7 cellular contexts compared by ENCODE assay signal in genomic region chr19:6451583-6452222, GRCh38. TPM values are rescaled to one million over a fixed set of nuclear protein-coding genes. Genes with fewer than 3 reads are reported as not detected.
"Had no signal": no experiment of that assay in that cellular context is flagged by ENCODE, and none has a peak within 500 bp of the region (broad histone marks: within the 10 kb centered on the region; RNA-seq: fewer than 3 reads in every experiment).

No MANE protein-coding gene starts in this region.

- H3K4me1 Mint-ChIP-seq: IgD-negative memory B cell had no signal

- H3K27ac ChIP-seq: HL-60 had no signal

- H3K27ac Mint-ChIP-seq: IgD-negative memory B cell had no signal

- ATAC-seq: HepG2, K562 had no signal

- H3K4me3 ChIP-seq: K562 had no signal

- H3K27me3 Mint-ChIP-seq: IgD-negative memory B cell had no signal

- DNase-seq: IMR-90 had no signal

- H3K4me3 Mint-ChIP-seq: IgD-negative memory B cell had no signal

RNA-seq across cellular contexts. Expression of gene CRB3, which starts 12.4 kb away (rescaled TPM):
- total RNA-seq: HT1080, IMR-90 had no signal
- polyA plus RNA-seq: IMR-90, K562 had no signal

RNA-seq across cellular contexts. Expression of gene SLC25A41, which starts 18.1 kb away (rescaled TPM):
- total RNA-seq: IMR-90 had no signal
- polyA plus RNA-seq: IgD-negative memory B cell, IMR-90 had no signal

RNA-seq across cellular contexts. Expression of gene DENND1C, which starts 29.9 kb away (rescaled TPM):
- total RNA-seq: HT-29, IMR-90 had no signal
- polyA plus RNA-seq: IMR-90 had no signal
